10 cellular contexts compared by ENCODE assay signal in the genomic region with DNA sequence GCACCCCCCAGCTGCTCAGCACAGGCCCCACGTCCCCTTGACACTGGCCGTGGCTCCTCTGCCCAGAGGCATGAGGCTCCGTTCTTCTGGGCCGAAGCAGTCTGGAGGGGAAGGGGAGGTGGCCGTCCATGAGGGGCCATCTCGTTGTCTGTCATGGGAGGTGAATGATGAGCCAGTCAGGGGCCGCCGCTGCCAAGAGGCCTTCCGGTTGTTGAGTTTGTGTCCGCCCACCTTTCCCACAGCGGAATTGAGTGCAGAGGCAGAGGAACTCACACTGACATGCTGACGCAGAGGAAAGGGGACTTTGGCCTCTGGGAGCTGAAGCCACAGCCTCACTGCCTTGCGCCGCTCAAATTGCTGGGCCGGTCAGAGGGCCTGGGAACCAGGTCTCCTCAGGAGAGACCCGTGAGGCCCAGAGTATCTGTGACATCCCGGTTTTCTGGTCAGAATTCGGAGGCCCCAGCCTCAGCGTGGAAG.
DNase-seq lines count a peak whose midpoint lies in the region; ATAC-seq lines count a peak whose summit lies in the region.
"Had no signal": no experiment of that assay in that cellular context is flagged by ENCODE, and none has a peak within 500 bp of the region (broad histone marks: within the 10 kb centered on the region; RNA-seq: fewer than 3 reads in every experiment).

No MANE protein-coding gene starts in this region.

- peak; percentile 46 for ATAC-seq in GM18909 (IDR thresholded peaks at IDR 0.05; ENCODE audit: poor library complexity, unreplicated experiment)
- ATAC-seq in HG03432 (IDR thresholded peaks at IDR 0.05; ENCODE audit: unreplicated experiment): peak; percentile 85
- no peak for ATAC-seq in HG03469 (IDR thresholded peaks at IDR 0.05; ENCODE audit: unreplicated experiment)

- no peaks in the 10 kb centered on the region for H3K36me3 Mint-ChIP-seq in dendritic cell treated with granulocyte-macrophage colony-stimulating factor and Interleukin-4, amounts not matched to agents 40 ng/mL and 50 ng/mL, for 4 days (ENCODE audit: low read depth)

- no peak overlapping the region for H3K4me3 Mint-ChIP-seq in dendritic cell treated with granulocyte-macrophage colony-stimulating factor and Interleukin-4, amounts not matched to agents 40 ng/mL and 50 ng/mL, for 4 days

- peak; percentile 16 to 44 (median 24) for DNase-seq in stimulated activated CD4-positive, alpha-beta T cell treated with anti-CD3 and anti-CD28 coated beads, Interleukin-12 subunit alpha, Interleukin-12 subunit beta, amount 100 ng/mL, for 48 hours (ENCODE audit: low read depth in 2 of 3, low spot score in 1 of 3)
- DNase-seq in NCI-H2107 (lab: John Stamatoyannopoulos, UW) (no peak), OCI-M2 (lab: John Stamatoyannopoulos, UW; ENCODE audit: unreplicated experiment) (no peak), mesenteric fat pad (ENCODE audit: low spot score) (no peak)
- DNase-seq: amniotic stem cell, NCI-H2081 treated with DMSO at 0.1 percent for 48 hours had no signal

- no peaks in the 10 kb centered on the region for H3K9me3 Mint-ChIP-seq in dendritic cell treated with granulocyte-macrophage colony-stimulating factor and Interleukin-4, amounts not matched to agents 40 ng/mL and 50 ng/mL, for 4 days

- H3K27me3 Mint-ChIP-seq in dendritic cell treated with granulocyte-macrophage colony-stimulating factor and Interleukin-4, amounts not matched to agents 40 ng/mL and 50 ng/mL, for 4 days: peaks cover 32% of the 10 kb centered on the region

- peak overlapping the region; percentile 26 for H3K27ac Mint-ChIP-seq in dendritic cell treated with granulocyte-macrophage colony-stimulating factor and Interleukin-4, amounts not matched to agents 40 ng/mL and 50 ng/mL, for 4 days

- peaks cover 10% of the 10 kb centered on the region for H3K4me1 Mint-ChIP-seq in dendritic cell treated with granulocyte-macrophage colony-stimulating factor and Interleukin-4, amounts not matched to agents 40 ng/mL and 50 ng/mL, for 4 days (ENCODE audit: low read depth)

- intact Hi-C loops in dendritic cell treated with granulocyte-macrophage colony-stimulating factor and Interleukin-4, amounts not matched to agents 40 ng/mL and 50 ng/mL, for 4 days (cut with micrococcal nuclease): no loop called here

Comparison
In these comparisons a context has a peak if more than half of its experiments do, and no peak if none do; other contexts are left out.
1. DNase-seq: peak in stimulated activated CD4-positive, alpha-beta T cell treated with anti-CD3 and anti-CD28 coated beads, Interleukin-12 subunit alpha, Interleukin-12 subunit beta, amount 100 ng/mL, for 48 hours (3 of 3); none in NCI-H2107 (single experiment), OCI-M2 (single experiment) and mesenteric fat pad (single experiment).